2 cellular contexts compared by ENCODE assay signal in genomic region chr16:31215287-31216115, GRCh38.
TF ChIP-seq lines count a peak whose summit lies in the region.

No MANE protein-coding gene starts in this region.

TF ChIP-seq in HCT116, 20 proteins besides CTCF, POLR2A, EP300 and RAD21:
- peak; percentile 87 for TF ChIP-seq EGR1 (IDR thresholded peaks at IDR 0.05; ENCODE audit: low read depth)
- peak; percentile 86 for TF ChIP-seq POLR2AphosphoS5 (IDR thresholded peaks at IDR 0.05; ENCODE audit: low read depth, low read length)
- no peak for TF ChIP-seq TCF7L2 (IDR thresholded peaks at IDR 0.05; ENCODE audit: borderline replicate concordance, extremely low read depth, insufficient read depth, insufficient read length)
TF ChIP-seq in HCT116: peak in this region for 2.

TF ChIP-seq in neural cell, 6 proteins besides CTCF, POLR2A, EP300 and RAD21:
- TF ChIP-seq SMC3 (conservative IDR thresholded peaks at IDR 0.05; ENCODE audit: poor library complexity) (no peak), REST (IDR thresholded peaks at IDR 0.05; ENCODE audit: borderline replicate concordance) (no peak), TAF1 (IDR thresholded peaks at IDR 0.05; ENCODE audit: low read depth) (no peak), MXI1 (conservative IDR thresholded peaks at IDR 0.05; ENCODE audit: poor library complexity, severe bottlenecking) (peak; percentile 63), POLR2AphosphoS5 (IDR thresholded peaks at IDR 0.05) (no peak)
